11 cellular contexts compared by ENCODE assay signal in the genomic region with DNA sequence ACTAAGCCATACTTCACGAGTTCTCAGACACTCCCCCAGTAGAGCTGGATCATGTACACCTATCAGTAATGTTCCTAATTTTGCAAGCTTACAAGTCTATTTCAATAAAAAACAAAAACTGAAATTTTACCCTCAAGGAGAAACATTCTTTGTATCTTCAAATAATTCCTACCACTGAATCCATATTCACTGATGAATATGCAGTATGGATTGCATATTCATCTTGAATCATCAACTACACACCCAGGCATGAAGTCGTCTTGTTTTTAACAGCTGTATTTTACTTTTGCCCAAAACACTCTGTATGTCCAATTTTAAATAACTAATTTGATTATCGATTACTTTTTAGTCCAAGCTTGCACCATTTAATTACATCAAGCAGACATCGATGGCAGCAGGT.
"Had no signal": no experiment of that assay in that cellular context is flagged by ENCODE, and none has a peak within 500 bp of the region (broad histone marks: within the 10 kb centered on the region; RNA-seq: fewer than 3 reads in every experiment).

No MANE protein-coding gene starts in this region.

- DNase-seq: activated CD4-positive, alpha-beta T cell treated with anti-CD3 and anti-CD28 coated beads, Interleukin-2, amount 50 U/mL, for 1 hour; activated CD8-positive, alpha-beta memory T cell treated with anti-CD3 and anti-CD28 coated beads, Interleukin-2, amount 50 U/mL, for 48 hours; activated gamma-delta T cell; amniotic stem cell; lower lobe of right lung; stimulated activated CD8-positive, alpha-beta memory T cell treated with anti-CD3 and anti-CD28 coated beads, Interleukin-4, amount 100 ng/mL, for 48 hours; stimulated activated naive CD4-positive, alpha-beta T cell; thyroid gland had no signal

- H3K27me3 Mint-ChIP-seq: activated naive CD8-positive, alpha-beta T cell; natural killer cell treated with Interleukin-12 subunit alpha and Interleukin-12 subunit beta and Interleukin-15 and Interleukin-18, amount 100 ng/mL, for 72 hours had no signal

- H3K9me3 Mint-ChIP-seq: natural killer cell treated with Interleukin-12 subunit alpha and Interleukin-12 subunit beta and Interleukin-15 and Interleukin-18, amount 100 ng/mL, for 72 hours; T-helper 1 cell treated with Interleukin-12 subunit alpha and Interleukin-12 subunit beta and Interleukin-4 antibody, amounts not matched to agents 30 μg/mL and 1 μg/mL, for 36 hours had no signal

- H3K4me3 Mint-ChIP-seq: activated naive CD8-positive, alpha-beta T cell; natural killer cell treated with Interleukin-12 subunit alpha and Interleukin-12 subunit beta and Interleukin-15 and Interleukin-18, amount 100 ng/mL, for 72 hours; T-helper 1 cell treated with Interleukin-12 subunit alpha and Interleukin-12 subunit beta and Interleukin-4 antibody, amounts not matched to agents 30 μg/mL and 1 μg/mL, for 36 hours had no signal

- ATAC-seq: lower lobe of right lung; natural killer cell treated with Interleukin-12 subunit alpha and Interleukin-12 subunit beta and Interleukin-15 and Interleukin-18, amount 100 ng/mL, for 72 hours had no signal

- H3K4me3 ChIP-seq: lower lobe of right lung, thyroid gland had no signal

- H3K9me3 ChIP-seq: lower lobe of right lung, thyroid gland had no signal

- H3K27ac ChIP-seq: lower lobe of right lung, thyroid gland had no signal

- H3K27me3 ChIP-seq: thyroid gland had no signal

- H3K27ac Mint-ChIP-seq: activated naive CD8-positive, alpha-beta T cell; natural killer cell treated with Interleukin-12 subunit alpha and Interleukin-12 subunit beta and Interleukin-15 and Interleukin-18, amount 100 ng/mL, for 72 hours; T-helper 1 cell treated with Interleukin-12 subunit alpha and Interleukin-12 subunit beta and Interleukin-4 antibody, amounts not matched to agents 30 μg/mL and 1 μg/mL, for 36 hours had no signal
